In the genomic region with DNA sequence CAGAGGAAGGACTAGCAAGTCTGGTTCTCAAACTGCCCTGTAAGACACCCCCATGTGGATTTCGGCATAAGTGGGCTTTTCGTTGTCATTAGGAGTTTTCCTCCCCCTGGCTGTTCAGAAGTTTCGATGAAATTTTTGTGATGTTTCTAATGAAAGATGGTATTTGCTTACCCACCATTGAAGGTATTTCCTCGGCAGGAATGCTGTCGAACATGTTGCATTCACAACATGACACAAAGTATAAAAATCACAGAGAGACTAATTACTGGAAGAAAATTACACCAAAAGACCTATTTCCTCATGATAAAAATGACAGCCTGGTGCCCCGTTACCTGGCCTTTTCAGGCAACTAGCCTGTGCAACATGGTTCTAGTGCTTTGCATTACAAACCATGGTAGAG, we compare ENCODE assay signal across 8 cellular contexts.
"Had no signal": no experiment of that assay in that cellular context is flagged by ENCODE, and none has a peak within 500 bp of the region (broad histone marks: within the 10 kb centered on the region; RNA-seq: fewer than 3 reads in every experiment).

No MANE protein-coding gene starts in this region.

- H3K9me3 Mint-ChIP-seq: HFFc6 had no signal

- DNase-seq: GM23248, GOT3, H7, H9, HCEC 1CT, HFFc6 had no signal

- H2AFZ ChIP-seq: GM23248 had no signal

- H3K27ac ChIP-seq: GM23248 had no signal

- H3K36me3 ChIP-seq: HAP-1 had no signal

- H3K9me3 ChIP-seq: HAP-1 had no signal

- H3K4me2 ChIP-seq: GM23338 had no signal

- H3K4me3 ChIP-seq: GM23248, GM23338, HAP-1 had no signal

- H3K4me1 ChIP-seq: HAP-1 had no signal

- H3K27ac Mint-ChIP-seq: H9, HFFc6 had no signal

- H3K4me3 Mint-ChIP-seq: GM23338, H9, HFFc6 had no signal

- H3K9ac ChIP-seq: GM23248 had no signal
